In the genomic region with DNA sequence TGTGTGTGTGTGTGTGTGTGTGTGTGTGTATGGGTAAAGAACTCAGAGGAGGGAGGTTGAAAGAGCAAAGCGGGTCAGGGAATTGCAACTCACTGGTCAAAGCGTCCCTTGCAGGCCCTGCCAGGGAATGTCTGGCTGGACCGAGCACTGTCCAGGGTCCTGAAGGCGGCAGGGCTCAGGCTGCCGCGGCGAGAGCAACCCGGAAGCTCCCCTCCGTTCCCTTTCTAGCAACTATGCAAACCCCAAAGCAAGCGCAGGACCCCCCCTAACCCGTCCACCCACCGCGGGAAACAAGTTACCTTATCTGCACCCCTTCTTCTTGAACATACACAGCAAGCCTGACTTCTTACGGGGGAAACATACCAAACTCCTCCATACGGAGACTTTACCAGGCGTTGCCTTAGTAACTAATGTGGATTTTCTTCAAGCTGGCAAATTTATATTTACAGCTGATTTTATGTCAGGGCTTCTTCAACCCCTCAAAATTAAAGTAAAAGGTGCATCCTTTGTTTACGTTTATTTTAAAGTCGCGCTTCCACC, we compare ENCODE assay signal across 1 cellular context.
TF ChIP-seq lines count a peak whose summit lies in the region.

No MANE protein-coding gene starts in this region.

TF ChIP-seq in HepG2, 621 proteins besides CTCF, POLR2A, EP300 and RAD21 (continued from another document and continues in another):
- TF ChIP-seq, protein P1, sequence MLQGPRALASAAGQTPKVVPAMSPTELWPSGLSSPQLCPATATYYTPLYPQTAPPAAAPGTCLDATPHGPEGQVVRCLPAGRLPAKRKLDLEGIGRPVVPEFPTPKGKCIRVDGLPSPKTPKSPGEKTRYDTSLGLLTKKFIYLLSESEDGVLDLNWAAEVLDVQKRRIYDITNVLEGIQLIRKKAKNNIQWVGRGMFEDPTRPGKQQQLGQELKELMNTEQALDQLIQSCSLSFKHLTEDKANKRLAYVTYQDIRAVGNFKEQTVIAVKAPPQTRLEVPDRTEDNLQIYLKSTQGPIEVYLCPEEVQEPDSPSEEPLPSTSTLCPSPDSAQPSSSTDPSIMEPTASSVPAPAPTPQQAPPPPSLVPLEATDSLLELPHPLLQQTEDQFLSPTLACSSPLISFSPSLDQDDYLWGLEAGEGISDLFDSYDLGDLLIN (CRISPR knock-in tag; IDR thresholded peaks at IDR 0.05; ENCODE audit: borderline replicate concordance) = peak; percentile 86; the same call in 1 of the 2 replicates
- TF ChIP-seq ZNF768 (CRISPR knock-in tag; IDR thresholded peaks at IDR 0.05) = peak; percentile 74
- no peak for TF ChIP-seq HCFC1 (IDR thresholded peaks at IDR 0.05; ENCODE audit: low read depth, low read length)
- TF ChIP-seq, protein P2, sequence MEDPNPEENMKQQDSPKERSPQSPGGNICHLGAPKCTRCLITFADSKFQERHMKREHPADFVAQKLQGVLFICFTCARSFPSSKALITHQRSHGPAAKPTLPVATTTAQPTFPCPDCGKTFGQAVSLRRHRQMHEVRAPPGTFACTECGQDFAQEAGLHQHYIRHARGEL (CRISPR knock-in tag; IDR thresholded peaks at IDR 0.05) = no peak
- TF ChIP-seq NAIF1 (CRISPR knock-in tag; IDR thresholded peaks at IDR 0.05; ENCODE audit: borderline replicate concordance) = peak; percentile 71; the same call in 1 of the 2 replicates
- TF ChIP-seq ZNF879 (CRISPR knock-in tag; IDR thresholded peaks at IDR 0.05) = 0 out of 2 replicates have a peak, but pooled peaks have one; percentile 52
- TF ChIP-seq NR1H2 (CRISPR knock-in tag; IDR thresholded peaks at IDR 0.05; ENCODE audit: borderline replicate concordance, low read depth) = 0 out of 2 replicates have a peak, but pooled peaks have one; percentile 73
- TF ChIP-seq IRX3 (CRISPR knock-in tag; IDR thresholded peaks at IDR 0.05; ENCODE audit: borderline replicate concordance, low read depth) = peak; percentile 74; the same call in 1 of the 2 replicates
- TF ChIP-seq, protein P3, sequence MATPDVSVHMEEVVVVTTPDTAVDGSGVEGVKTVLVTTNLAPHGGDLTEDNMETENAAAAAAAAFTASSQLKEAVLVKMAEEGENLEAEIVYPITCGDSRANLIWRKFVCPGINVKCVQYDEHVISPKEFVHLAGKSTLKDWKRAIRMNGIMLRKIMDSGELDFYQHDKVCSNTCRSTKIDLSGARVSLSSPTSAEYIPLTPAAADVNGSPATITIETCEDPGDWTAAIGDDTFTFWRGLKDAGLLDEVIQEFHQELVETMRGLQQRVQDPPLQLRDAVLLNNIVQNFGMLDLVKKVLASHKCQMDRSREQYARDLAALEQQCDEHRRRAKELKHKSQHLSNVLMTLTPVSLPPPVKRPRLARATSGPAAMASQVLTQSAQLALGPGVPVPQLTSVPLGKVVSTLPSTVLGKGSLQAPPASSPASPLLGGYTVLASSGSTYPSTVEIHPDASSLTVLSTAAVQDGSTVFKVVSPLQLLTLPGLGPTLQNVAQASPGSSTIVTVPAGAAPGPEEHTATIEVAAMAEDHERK (CRISPR knock-in tag; IDR thresholded peaks at IDR 0.05; ENCODE audit: low read depth) = no peak
- peak; percentile 97 for TF ChIP-seq ZNF781 (CRISPR knock-in tag; IDR thresholded peaks at IDR 0.05; ENCODE audit: borderline replicate concordance, not compliant biosample characterization)
- peak; percentile 99 for TF ChIP-seq HOXA5 (CRISPR knock-in tag; IDR thresholded peaks at IDR 0.05)
- TF ChIP-seq ZNF264 (CRISPR knock-in tag; IDR thresholded peaks at IDR 0.05) = peak; percentile 95
- 0 out of 2 replicates have a peak, but pooled peaks have one; percentile 51 for TF ChIP-seq ZNF547 (CRISPR knock-in tag; IDR thresholded peaks at IDR 0.05)
- no peak for TF ChIP-seq CREM (IDR thresholded peaks at IDR 0.05)
- TF ChIP-seq CREM (CRISPR knock-in tag; IDR thresholded peaks at IDR 0.05) = no peak
- no peak for TF ChIP-seq TBX3 (IDR thresholded peaks at IDR 0.05; ENCODE audit: borderline replicate concordance)
- TF ChIP-seq ZBTB7B (CRISPR knock-in tag; IDR thresholded peaks at IDR 0.05) = peak; percentile 71
- peak; percentile 73; the same call in 1 of the 2 replicates for TF ChIP-seq ZNF431 (CRISPR knock-in tag; IDR thresholded peaks at IDR 0.05; ENCODE audit: borderline replicate concordance, low read depth)
- peak; percentile 73; the same call in 1 of the 2 replicates for TF ChIP-seq BCL6 (CRISPR knock-in tag; IDR thresholded peaks at IDR 0.05)
- peak; percentile 77; the same call in 1 of the 2 replicates for TF ChIP-seq MZF1 (CRISPR knock-in tag; IDR thresholded peaks at IDR 0.05; ENCODE audit: borderline replicate concordance)
- 0 out of 2 replicates have a peak, but pooled peaks have one; percentile 49 for TF ChIP-seq ZNF552 (CRISPR knock-in tag; IDR thresholded peaks at IDR 0.05; ENCODE audit: borderline replicate concordance)
- TF ChIP-seq RFXANK (CRISPR knock-in tag; IDR thresholded peaks at IDR 0.05) = peak; percentile 76; the same call in 1 of the 2 replicates
- TF ChIP-seq ZBTB1 (CRISPR knock-in tag; IDR thresholded peaks at IDR 0.05; ENCODE audit: borderline replicate concordance) = peak; percentile 86; the same call in 1 of the 2 replicates
- TF ChIP-seq CEBPG (CRISPR knock-in tag; IDR thresholded peaks at IDR 0.05) = 0 out of 2 replicates have a peak, but pooled peaks have one; percentile 8
- TF ChIP-seq IKZF1 (IDR thresholded peaks at IDR 0.05) = no peak
- TF ChIP-seq ZMYM3 (CRISPR knock-in tag; IDR thresholded peaks at IDR 0.05) = no peak
- peak; percentile 87 for TF ChIP-seq CCDC6 (CRISPR knock-in tag; IDR thresholded peaks at IDR 0.05)
- TF ChIP-seq IRF2 (CRISPR knock-in tag; IDR thresholded peaks at IDR 0.05) = peak; percentile 89
- TF ChIP-seq MED8 (CRISPR knock-in tag; IDR thresholded peaks at IDR 0.05; ENCODE audit: insufficient replicate concordance) = no peak
- TF ChIP-seq, protein P4, sequence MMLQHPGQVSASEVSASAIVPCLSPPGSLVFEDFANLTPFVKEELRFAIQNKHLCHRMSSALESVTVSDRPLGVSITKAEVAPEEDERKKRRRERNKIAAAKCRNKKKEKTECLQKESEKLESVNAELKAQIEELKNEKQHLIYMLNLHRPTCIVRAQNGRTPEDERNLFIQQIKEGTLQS (CRISPR knock-in tag; IDR thresholded peaks at IDR 0.05) = 0 out of 2 replicates have a peak, but pooled peaks have one; percentile 61
- no peak for TF ChIP-seq NCOA1 (CRISPR knock-in tag; IDR thresholded peaks at IDR 0.05)
- TF ChIP-seq ZZZ3 (CRISPR knock-in tag; IDR thresholded peaks at IDR 0.05; ENCODE audit: borderline replicate concordance) = 0 out of 2 replicates have a peak, but pooled peaks have one; percentile 26
- TF ChIP-seq, protein P5, sequence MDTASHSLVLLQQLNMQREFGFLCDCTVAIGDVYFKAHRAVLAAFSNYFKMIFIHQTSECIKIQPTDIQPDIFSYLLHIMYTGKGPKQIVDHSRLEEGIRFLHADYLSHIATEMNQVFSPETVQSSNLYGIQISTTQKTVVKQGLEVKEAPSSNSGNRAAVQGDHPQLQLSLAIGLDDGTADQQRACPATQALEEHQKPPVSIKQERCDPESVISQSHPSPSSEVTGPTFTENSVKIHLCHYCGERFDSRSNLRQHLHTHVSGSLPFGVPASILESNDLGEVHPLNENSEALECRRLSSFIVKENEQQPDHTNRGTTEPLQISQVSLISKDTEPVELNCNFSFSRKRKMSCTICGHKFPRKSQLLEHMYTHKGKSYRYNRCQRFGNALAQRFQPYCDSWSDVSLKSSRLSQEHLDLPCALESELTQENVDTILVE (CRISPR knock-in tag; IDR thresholded peaks at IDR 0.05) = peak; percentile 94
- TF ChIP-seq MATR3 (CRISPR knock-in tag; IDR thresholded peaks at IDR 0.05) = no peak
- TF ChIP-seq AGO2 (optimal IDR thresholded peaks at IDR 0.05; ENCODE audit: low read depth, low read length) = no peak
- TF ChIP-seq ZNF589 (CRISPR knock-in tag; conservative IDR thresholded peaks at IDR 0.05) = 0 out of 2 replicates have a peak, but pooled peaks have one; percentile 33
- TF ChIP-seq, protein P6, sequence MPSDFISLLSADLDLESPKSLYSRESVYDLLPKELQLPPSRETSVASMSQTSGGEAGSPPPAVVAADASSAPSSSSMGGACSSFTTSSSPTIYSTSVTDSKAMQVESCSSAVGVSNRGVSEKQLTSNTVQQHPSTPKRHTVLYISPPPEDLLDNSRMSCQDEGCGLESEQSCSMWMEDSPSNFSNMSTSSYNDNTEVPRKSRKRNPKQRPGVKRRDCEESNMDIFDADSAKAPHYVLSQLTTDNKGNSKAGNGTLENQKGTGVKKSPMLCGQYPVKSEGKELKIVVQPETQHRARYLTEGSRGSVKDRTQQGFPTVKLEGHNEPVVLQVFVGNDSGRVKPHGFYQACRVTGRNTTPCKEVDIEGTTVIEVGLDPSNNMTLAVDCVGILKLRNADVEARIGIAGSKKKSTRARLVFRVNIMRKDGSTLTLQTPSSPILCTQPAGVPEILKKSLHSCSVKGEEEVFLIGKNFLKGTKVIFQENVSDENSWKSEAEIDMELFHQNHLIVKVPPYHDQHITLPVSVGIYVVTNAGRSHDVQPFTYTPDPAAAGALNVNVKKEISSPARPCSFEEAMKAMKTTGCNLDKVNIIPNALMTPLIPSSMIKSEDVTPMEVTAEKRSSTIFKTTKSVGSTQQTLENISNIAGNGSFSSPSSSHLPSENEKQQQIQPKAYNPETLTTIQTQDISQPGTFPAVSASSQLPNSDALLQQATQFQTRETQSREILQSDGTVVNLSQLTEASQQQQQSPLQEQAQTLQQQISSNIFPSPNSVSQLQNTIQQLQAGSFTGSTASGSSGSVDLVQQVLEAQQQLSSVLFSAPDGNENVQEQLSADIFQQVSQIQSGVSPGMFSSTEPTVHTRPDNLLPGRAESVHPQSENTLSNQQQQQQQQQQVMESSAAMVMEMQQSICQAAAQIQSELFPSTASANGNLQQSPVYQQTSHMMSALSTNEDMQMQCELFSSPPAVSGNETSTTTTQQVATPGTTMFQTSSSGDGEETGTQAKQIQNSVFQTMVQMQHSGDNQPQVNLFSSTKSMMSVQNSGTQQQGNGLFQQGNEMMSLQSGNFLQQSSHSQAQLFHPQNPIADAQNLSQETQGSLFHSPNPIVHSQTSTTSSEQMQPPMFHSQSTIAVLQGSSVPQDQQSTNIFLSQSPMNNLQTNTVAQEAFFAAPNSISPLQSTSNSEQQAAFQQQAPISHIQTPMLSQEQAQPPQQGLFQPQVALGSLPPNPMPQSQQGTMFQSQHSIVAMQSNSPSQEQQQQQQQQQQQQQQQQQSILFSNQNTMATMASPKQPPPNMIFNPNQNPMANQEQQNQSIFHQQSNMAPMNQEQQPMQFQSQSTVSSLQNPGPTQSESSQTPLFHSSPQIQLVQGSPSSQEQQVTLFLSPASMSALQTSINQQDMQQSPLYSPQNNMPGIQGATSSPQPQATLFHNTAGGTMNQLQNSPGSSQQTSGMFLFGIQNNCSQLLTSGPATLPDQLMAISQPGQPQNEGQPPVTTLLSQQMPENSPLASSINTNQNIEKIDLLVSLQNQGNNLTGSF (CRISPR knock-in tag; IDR thresholded peaks at IDR 0.05) = peak; percentile 96
- peak; percentile 98 for TF ChIP-seq ZNF773 (CRISPR knock-in tag; IDR thresholded peaks at IDR 0.05; ENCODE audit: borderline replicate concordance)
- TF ChIP-seq ZNF792 (CRISPR knock-in tag; IDR thresholded peaks at IDR 0.05) = peak; percentile 95
- TF ChIP-seq ZNF260 (CRISPR knock-in tag; IDR thresholded peaks at IDR 0.05; ENCODE audit: borderline replicate concordance, low read depth) = no peak
- peak; percentile 69 for TF ChIP-seq FOSL2 (CRISPR knock-in tag; IDR thresholded peaks at IDR 0.05)
- peak; percentile 94 for TF ChIP-seq TGIF2 (CRISPR knock-in tag; IDR thresholded peaks at IDR 0.05)
- TF ChIP-seq NKX3-1 (CRISPR knock-in tag; IDR thresholded peaks at IDR 0.05) = peak; percentile 98
- TF ChIP-seq ZNF569 (CRISPR knock-in tag; IDR thresholded peaks at IDR 0.05; ENCODE audit: borderline replicate concordance) = 0 out of 2 replicates have a peak, but pooled peaks have one; percentile 38
- TF ChIP-seq, protein P7, sequence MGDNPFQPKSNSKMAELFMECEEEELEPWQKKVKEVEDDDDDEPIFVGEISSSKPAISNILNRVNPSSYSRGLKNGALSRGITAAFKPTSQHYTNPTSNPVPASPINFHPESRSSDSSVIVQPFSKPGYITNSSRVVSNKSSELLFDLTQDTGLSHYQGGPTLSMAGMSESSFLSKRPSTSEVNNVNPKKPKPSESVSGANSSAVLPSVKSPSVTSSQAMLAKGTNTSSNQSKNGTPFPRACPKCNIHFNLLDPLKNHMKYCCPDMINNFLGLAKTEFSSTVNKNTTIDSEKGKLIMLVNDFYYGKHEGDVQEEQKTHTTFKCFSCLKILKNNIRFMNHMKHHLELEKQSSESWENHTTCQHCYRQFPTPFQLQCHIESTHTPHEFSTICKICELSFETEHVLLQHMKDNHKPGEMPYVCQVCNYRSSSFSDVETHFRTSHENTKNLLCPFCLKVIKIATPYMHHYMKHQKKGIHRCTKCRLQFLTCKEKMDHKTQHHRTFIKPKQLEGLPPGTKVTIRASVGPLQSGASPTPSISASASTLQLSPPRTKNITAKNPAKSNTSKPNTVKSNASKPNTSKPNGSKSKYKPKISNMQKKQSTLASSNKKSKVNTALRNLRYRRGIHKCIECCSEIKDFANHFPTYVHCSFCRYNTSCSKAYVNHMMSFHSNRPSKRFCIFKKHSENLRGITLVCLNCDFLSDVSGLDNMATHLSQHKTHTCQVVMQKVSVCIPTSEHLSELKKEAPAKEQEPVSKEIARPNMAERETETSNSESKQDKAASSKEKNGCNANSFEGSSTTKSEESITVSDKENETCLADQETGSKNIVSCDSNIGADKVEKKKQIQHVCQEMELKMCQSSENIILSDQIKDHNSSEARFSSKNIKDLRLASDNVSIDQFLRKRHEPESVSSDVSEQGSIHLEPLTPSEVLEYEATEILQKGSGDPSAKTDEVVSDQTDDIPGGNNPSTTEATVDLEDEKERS (CRISPR knock-in tag; IDR thresholded peaks at IDR 0.05) = peak; percentile 89; the same call in 1 of the 2 replicates
- peak; percentile 83 for TF ChIP-seq ELF1 (CRISPR knock-in tag; IDR thresholded peaks at IDR 0.05)
- TF ChIP-seq, protein P8, sequence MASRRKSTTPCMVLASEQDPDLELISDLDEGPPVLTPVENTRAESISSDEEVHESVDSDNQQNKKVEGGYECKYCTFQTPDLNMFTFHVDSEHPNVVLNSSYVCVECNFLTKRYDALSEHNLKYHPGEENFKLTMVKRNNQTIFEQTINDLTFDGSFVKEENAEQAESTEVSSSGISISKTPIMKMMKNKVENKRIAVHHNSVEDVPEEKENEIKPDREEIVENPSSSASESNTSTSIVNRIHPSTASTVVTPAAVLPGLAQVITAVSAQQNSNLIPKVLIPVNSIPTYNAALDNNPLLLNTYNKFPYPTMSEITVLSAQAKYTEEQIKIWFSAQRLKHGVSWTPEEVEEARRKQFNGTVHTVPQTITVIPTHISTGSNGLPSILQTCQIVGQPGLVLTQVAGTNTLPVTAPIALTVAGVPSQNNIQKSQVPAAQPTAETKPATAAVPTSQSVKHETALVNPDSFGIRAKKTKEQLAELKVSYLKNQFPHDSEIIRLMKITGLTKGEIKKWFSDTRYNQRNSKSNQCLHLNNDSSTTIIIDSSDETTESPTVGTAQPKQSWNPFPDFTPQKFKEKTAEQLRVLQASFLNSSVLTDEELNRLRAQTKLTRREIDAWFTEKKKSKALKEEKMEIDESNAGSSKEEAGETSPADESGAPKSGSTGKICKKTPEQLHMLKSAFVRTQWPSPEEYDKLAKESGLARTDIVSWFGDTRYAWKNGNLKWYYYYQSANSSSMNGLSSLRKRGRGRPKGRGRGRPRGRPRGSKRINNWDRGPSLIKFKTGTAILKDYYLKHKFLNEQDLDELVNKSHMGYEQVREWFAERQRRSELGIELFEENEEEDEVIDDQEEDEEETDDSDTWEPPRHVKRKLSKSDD (CRISPR knock-in tag; IDR thresholded peaks at IDR 0.05; ENCODE audit: low read depth) = peak; percentile 72; the same call in 1 of the 2 replicates
- peak; percentile 91 for TF ChIP-seq ZNF605 (CRISPR knock-in tag; IDR thresholded peaks at IDR 0.05)
- TF ChIP-seq RAD51 (IDR thresholded peaks at IDR 0.05; ENCODE audit: borderline replicate concordance) = no peak
- TF ChIP-seq JARID2 (CRISPR knock-in tag; IDR thresholded peaks at IDR 0.05; ENCODE audit: insufficient replicate concordance) = peak; percentile 60
